12 cellular contexts compared by ENCODE assay signal in the genomic region with DNA sequence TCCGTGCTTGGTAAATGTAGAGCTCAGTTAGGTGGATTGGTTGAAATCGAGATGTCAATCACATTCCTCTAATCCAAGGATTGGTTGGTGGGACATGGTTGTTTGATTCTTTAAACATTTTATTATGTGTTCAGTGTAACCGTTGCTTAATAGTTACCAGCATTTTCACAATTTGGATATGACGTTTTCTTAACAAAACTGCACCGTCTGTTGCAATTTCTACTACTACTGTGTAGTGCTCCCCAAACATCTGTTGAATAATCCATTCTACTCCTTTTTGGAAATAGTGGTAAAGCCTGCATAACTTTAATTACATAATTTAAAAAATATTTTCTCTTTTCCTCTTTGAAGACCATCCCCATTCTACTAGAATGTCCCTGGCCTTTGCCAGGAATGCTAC.
"Had no signal": no experiment of that assay in that cellular context is flagged by ENCODE, and none has a peak within 500 bp of the region (broad histone marks: within the 10 kb centered on the region; RNA-seq: fewer than 3 reads in every experiment).

No MANE protein-coding gene starts in this region.

- DNase-seq: effector memory CD4-positive, alpha-beta T cell; heart left ventricle; hippocampal formation; left colon; left ventricle myocardium superior; naive thymus-derived CD4-positive, alpha-beta T cell; nephron progenitor cell; sigmoid colon; stimulated activated CD4-positive, alpha-beta T cell treated with anti-CD3 and anti-CD28 coated beads, Interleukin-2, amount 100 ng/mL, for 24 hours; stimulated activated naive CD4-positive, alpha-beta T cell treated with Interleukin-2 at 50 U/mL for 16 hours; trophoblast cell had no signal

- H3K27ac Mint-ChIP-seq: nephron progenitor cell had no signal

- ATAC-seq: esophagus mucosa; heart left ventricle; left colon; left ventricle myocardium superior; naive thymus-derived CD4-positive, alpha-beta T cell had no signal

- H3K27me3 Mint-ChIP-seq: naive thymus-derived CD4-positive, alpha-beta T cell had no signal

- H3K4me3 Mint-ChIP-seq: naive thymus-derived CD4-positive, alpha-beta T cell; nephron progenitor cell had no signal
